1 cellular context compared by ENCODE assay signal in the genomic region with DNA sequence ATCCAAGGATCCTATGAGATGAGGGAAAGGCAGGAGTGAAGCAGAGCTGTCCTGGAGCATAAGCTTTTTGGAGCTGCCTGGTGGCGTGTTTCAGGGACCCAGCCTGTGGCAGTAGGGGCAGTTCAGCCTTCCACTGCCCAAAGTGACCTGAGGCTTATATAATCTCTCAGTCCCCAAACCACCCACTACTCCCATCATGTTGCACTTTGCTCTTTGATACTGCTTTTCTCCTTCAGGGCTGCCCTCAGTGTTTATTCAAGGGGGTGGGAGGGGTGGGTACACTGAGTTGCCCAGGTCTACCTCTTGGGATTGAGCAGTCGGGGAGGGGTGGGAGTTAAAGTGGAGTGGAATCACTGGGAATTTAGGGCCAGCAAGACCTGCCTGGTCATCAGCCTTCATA.
TF ChIP-seq lines count a peak whose summit lies in the region.

No MANE protein-coding gene starts in this region.

TF ChIP-seq in liver, 16 proteins besides CTCF, POLR2A, EP300 and RAD21 (continued from another document):
- TF ChIP-seq GABPA (IDR thresholded peaks at IDR 0.05 in 1 of 2, conservative IDR thresholded peaks at IDR 0.05 in 1 of 2): no peak
- TF ChIP-seq, protein P1, sequence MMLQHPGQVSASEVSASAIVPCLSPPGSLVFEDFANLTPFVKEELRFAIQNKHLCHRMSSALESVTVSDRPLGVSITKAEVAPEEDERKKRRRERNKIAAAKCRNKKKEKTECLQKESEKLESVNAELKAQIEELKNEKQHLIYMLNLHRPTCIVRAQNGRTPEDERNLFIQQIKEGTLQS (IDR thresholded peaks at IDR 0.05): no peak
TF ChIP-seq in liver: peak in this region for 4.
